Comparison of ENCODE assay signal across 1 cellular context in genomic region chr22:37270928-37271650, GRCh38.
TF ChIP-seq lines count a peak whose summit lies in the region.

No MANE protein-coding gene starts in this region.

TF ChIP-seq in HCT116, 20 proteins besides CTCF, POLR2A, EP300 and RAD21 (continued from another document):
- TF ChIP-seq ZNF274 (IDR thresholded peaks at IDR 0.05; ENCODE audit: low read depth, low read length) (no peak), EZH2phosphoT487 (IDR thresholded peaks at IDR 0.05; ENCODE audit: borderline replicate concordance) (no peak)
TF ChIP-seq in HCT116: peak in this region for 0.
